In genomic region chr21:17513214-17514123, GRCh38 we compare ENCODE assay signal across 1 cellular context.
TF ChIP-seq lines count a peak whose summit lies in the region.

No MANE protein-coding gene starts in this region.

TF ChIP-seq in HEK293, 187 proteins besides CTCF, POLR2A, EP300 and RAD21 (continued from another document):
- TF ChIP-seq HOXA7 (CRISPR knock-in tag; IDR thresholded peaks at IDR 0.05; ENCODE audit: borderline replicate concordance) (0 out of 2 replicates have a peak, but pooled peaks have one; percentile 58), ZNF660 (tag by site-specific recombination; IDR thresholded peaks at IDR 0.05) (no peak), ZNF239 (tag by site-specific recombination; IDR thresholded peaks at IDR 0.05) (no peak), GFI1B (tag by site-specific recombination; IDR thresholded peaks at IDR 0.05) (no peak), ZNF350 (tag by site-specific recombination; IDR thresholded peaks at IDR 0.05) (no peak), ZNF585B (tag by site-specific recombination; IDR thresholded peaks at IDR 0.05) (no peak), BCL11B (tag by site-specific recombination; IDR thresholded peaks at IDR 0.05; ENCODE audit: low read depth) (no peak), ZBTB1 (tag by site-specific recombination; IDR thresholded peaks at IDR 0.05) (no peak), GLIS2 (tag by site-specific recombination; IDR thresholded peaks at IDR 0.05) (0 out of 2 replicates have a peak, but pooled peaks have one; percentile 11), ZNF629 (tag by site-specific recombination; IDR thresholded peaks at IDR 0.05) (no peak), ZNF2 (tag by site-specific recombination; IDR thresholded peaks at IDR 0.05) (no peak), ZNF654 (tag by site-specific recombination; IDR thresholded peaks at IDR 0.05; ENCODE audit: low read depth) (no peak), ZNF394 (tag by site-specific recombination; IDR thresholded peaks at IDR 0.05; ENCODE audit: borderline replicate concordance) (peak; percentile 13; the same call in 1 of the 2 replicates), ZNF362 (tag by site-specific recombination; IDR thresholded peaks at IDR 0.05) (no peak), ZNF23 (tag by site-specific recombination; IDR thresholded peaks at IDR 0.05; ENCODE audit: borderline replicate concordance) (no peak), ZNF558 (tag by site-specific recombination; IDR thresholded peaks at IDR 0.05) (no peak), ZNF664 (tag by site-specific recombination; IDR thresholded peaks at IDR 0.05) (no peak), IKZF3 (tag by site-specific recombination; IDR thresholded peaks at IDR 0.05) (no peak)
TF ChIP-seq in HEK293: peak in this region for 13.
